In the genomic region with DNA sequence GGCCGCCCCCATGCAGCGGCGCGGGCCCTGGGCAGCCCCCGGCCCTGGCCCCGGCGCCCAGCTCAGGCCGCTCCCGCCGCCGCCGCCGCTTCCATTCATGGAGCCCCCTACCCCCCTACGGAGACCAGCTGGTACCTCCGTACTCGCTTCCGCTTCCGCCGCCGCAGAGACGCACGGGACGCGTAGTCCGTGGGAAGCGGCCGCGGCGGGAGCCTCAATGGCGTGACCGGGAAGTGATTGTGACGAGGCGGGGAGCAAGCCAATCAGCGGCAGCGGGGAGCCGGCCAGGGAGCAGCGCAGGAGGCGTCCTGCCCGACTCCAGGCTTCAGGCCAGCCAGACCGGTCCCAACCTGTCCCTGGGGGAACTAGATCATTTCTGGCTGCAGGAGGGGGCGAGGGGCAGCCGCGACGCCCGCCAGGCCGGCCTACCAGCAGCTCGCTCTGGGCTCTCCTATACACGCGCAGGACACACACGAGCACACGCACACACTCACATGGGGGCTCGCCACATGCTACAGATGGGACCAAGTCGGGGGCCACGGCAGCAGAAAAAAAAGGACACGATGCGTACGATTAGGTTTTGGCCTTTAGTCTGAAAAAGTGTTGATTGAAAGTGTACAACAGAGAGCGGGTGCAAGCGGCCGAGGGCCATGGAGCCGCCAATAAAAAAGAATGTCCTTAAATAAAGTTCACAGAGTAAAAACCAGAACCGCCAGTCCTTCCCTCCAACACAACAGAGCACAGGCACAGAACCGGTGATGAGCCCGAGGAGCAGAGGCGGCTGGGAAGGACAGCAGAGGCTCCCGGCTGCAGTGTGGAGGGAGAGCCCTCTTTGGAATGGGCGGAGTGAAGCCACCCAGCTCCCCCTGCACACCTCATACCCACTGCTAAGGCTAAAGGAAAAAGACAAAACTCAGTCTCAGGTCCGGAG, we compare ENCODE assay signal across 8 cellular contexts. TPM values are rescaled to one million over a fixed set of nuclear protein-coding genes. Genes with fewer than 3 reads are reported as not detected.
DNase-seq lines count a peak whose midpoint lies in the region; ATAC-seq and TF ChIP-seq lines count a peak whose summit lies in the region.

A gene with protein sequence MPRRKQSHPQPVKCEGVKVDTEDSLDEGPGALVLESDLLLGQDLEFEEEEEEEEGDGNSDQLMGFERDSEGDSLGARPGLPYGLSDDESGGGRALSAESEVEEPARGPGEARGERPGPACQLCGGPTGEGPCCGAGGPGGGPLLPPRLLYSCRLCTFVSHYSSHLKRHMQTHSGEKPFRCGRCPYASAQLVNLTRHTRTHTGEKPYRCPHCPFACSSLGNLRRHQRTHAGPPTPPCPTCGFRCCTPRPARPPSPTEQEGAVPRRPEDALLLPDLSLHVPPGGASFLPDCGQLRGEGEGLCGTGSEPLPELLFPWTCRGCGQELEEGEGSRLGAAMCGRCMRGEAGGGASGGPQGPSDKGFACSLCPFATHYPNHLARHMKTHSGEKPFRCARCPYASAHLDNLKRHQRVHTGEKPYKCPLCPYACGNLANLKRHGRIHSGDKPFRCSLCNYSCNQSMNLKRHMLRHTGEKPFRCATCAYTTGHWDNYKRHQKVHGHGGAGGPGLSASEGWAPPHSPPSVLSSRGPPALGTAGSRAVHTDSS (minus strand): TSS at position 109 of the 931 bp plus-strand sequence. CDS start 208 bp downstream, outside the sequence.

- DNase-seq in NCI-H1436 (lab: John Stamatoyannopoulos, UW) (peak; percentile 94), T-helper 1 cell (peak; percentile 76 to 94 (median 81)), adrenal gland (peak; percentile 96 to 98 (median 98)), heart right ventricle (peak; percentile 97 to 98), posterior vena cava (ENCODE audit: low spot score) (peak; percentile 99), upper lobe of right lung (peak; percentile 99)

- 13 to 48% (median 23%) methylated on average over 22 to 68 of the region's 68 CpGs for WGBS in adrenal gland, 4 donors
- WGBS in heart right ventricle, 2 donors: 11 to 13% methylated on average over 66 to 68 of the region's 68 CpGs

- H3K36me3 ChIP-seq in adrenal gland (replicated peaks in 1 of 2) (peaks cover 0 to 67% of the 10 kb centered on the region in 2 donors), heart right ventricle (peaks cover 0 to 79% (median 51%) of the 10 kb centered on the region in 9 donors), upper lobe of right lung (peaks cover 58% of the 10 kb centered on the region)

- H3K27me3 ChIP-seq in adrenal gland (no peaks in the 10 kb centered on the region), heart right ventricle (no peaks in the 10 kb centered on the region), upper lobe of right lung (no peaks in the 10 kb centered on the region)

- ATAC-seq in HG02623 (IDR thresholded peaks at IDR 0.05; ENCODE audit: unreplicated experiment) (peak; percentile 83), heart right ventricle (peak; percentile 88 to 96 (median 96)), upper lobe of right lung (peak; percentile 95)

- intact Hi-C loops in adrenal gland (cut with DNase I) (no loop called here), heart right ventricle (cut with DNase I) (loop anchor here in 2 of 10 donors (1.0 to 2.0 kb wide), 2 partner anchors 28 to 47 kb away; a partner anchor contains a TSS), posterior vena cava (cut with DNase I) (no loop called here), upper lobe of right lung (cut with DNase I) (no loop called here)

- TF ChIP-seq CTCF in adrenal gland (IDR thresholded peaks at IDR 0.05): no peak
- TF ChIP-seq CTCF in heart right ventricle (IDR thresholded peaks at IDR 0.05): no peak
- TF ChIP-seq CTCF in upper lobe of right lung (IDR thresholded peaks at IDR 0.05): no peak

- H3K27ac ChIP-seq in adrenal gland (peak within 1 kb of the TSS; percentile 58 to 94 (median 85)), heart right ventricle (peak within 1 kb of the TSS; percentile 61 to 93 (median 88)), upper lobe of right lung (peak within 1 kb of the TSS; percentile 91)

- TF ChIP-seq POLR2A in adrenal gland (IDR thresholded peaks at IDR 0.05): peak; percentile 30 to 81

- H3K4me3 ChIP-seq in GM08714 (ENCODE audit: low read length) (peak within 1 kb of the TSS; percentile 87), adrenal gland (peak within 1 kb of the TSS; percentile 5 to 81 (median 42)), heart right ventricle (peak within 1 kb of the TSS; percentile 29 to 72 (median 64)), upper lobe of right lung (peak within 1 kb of the TSS; percentile 78)

- no peaks in the 10 kb centered on the region for H3K9me3 ChIP-seq in adrenal gland (replicated peaks in 1 of 3)
- no peaks in the 10 kb centered on the region for H3K9me3 ChIP-seq in heart right ventricle
- no peaks in the 10 kb centered on the region for H3K9me3 ChIP-seq in upper lobe of right lung

- H3K4me1 ChIP-seq in adrenal gland (replicated peaks in 1 of 2): peaks cover 4 to 23% of the 10 kb centered on the region in 2 donors
- H3K4me1 ChIP-seq in heart right ventricle: peaks cover 5 to 33% (median 17%) of the 10 kb centered on the region in 9 donors
- peaks cover 15% of the 10 kb centered on the region for H3K4me1 ChIP-seq in upper lobe of right lung

RNA-seq across cellular contexts. Expression of the gene that starts here (rescaled TPM):
- total RNA-seq in adrenal gland: 10 to 100 TPM in 6 of 8 donors, 1 to 10 TPM in 2; 3.1 to 29.2 (median 17.9) TPM
- polyA plus RNA-seq in adrenal gland: 10 to 100 TPM in 2 of 3 donors, 1 to 10 TPM in 1; 6.1 to 83.7 (median 72.5) TPM
- 10 to 100 TPM in 1 of 10 donors, 1 to 10 TPM in 9; 4.5 to 11.5 (median 6.8) TPM for total RNA-seq in heart right ventricle
- polyA plus RNA-seq in heart right ventricle: 10 to 100 TPM; 12.6 to 15.4 TPM
- total RNA-seq in posterior vena cava: 10 to 100 TPM; 15.6 to 15.7 TPM
- 14.2 TPM for total RNA-seq in upper lobe of right lung

Comparison
In these comparisons a context has a peak if more than half of its experiments do, and no peak if none do; other contexts are left out.
1. Peak in every context shown above with its lines: DNase-seq, ATAC-seq, H3K4me3 ChIP-seq and H3K27ac ChIP-seq.